ENCODE assay signal across 1 cellular context in genomic region chr13:36819064-36819810, GRCh38.
TF ChIP-seq lines count a peak whose summit lies in the region.

RFXAP (plus strand) TSS chr13:36819222; CDS start chr13:36819358, 136 bp downstream.

TF ChIP-seq in HepG2, 621 proteins besides CTCF, POLR2A, EP300 and RAD21 (continued from another document and continues in another):
- TF ChIP-seq NFKBIZ (CRISPR knock-in tag; IDR thresholded peaks at IDR 0.05): no peak
- TF ChIP-seq CAMTA2 (CRISPR knock-in tag; IDR thresholded peaks at IDR 0.05; ENCODE audit: borderline replicate concordance): no peak
- TF ChIP-seq NFYB (CRISPR knock-in tag; IDR thresholded peaks at IDR 0.05): no peak; the same call in 1 of the 2 replicates
- TF ChIP-seq AHDC1 (CRISPR knock-in tag; IDR thresholded peaks at IDR 0.05; ENCODE audit: borderline replicate concordance): no peak
- TF ChIP-seq MED13 (CRISPR knock-in tag; IDR thresholded peaks at IDR 0.05): 0 out of 2 replicates have a peak, but pooled peaks have one; percentile 8
- no peak for TF ChIP-seq ZKSCAN1 (IDR thresholded peaks at IDR 0.05; ENCODE audit: low read length)
- TF ChIP-seq HNF1B (CRISPR knock-in tag; IDR thresholded peaks at IDR 0.05): 0 out of 2 replicates have a peak, but pooled peaks have one; percentile 16
- TF ChIP-seq NRL (CRISPR knock-in tag; IDR thresholded peaks at IDR 0.05; ENCODE audit: borderline replicate concordance): no peak
- TF ChIP-seq NFKB2 (CRISPR knock-in tag; IDR thresholded peaks at IDR 0.05; ENCODE audit: borderline replicate concordance): no peak; the same call in 1 of the 2 replicates
- TF ChIP-seq SNAPC4 (CRISPR knock-in tag; IDR thresholded peaks at IDR 0.05): no peak
- TF ChIP-seq RBAK (CRISPR knock-in tag; IDR thresholded peaks at IDR 0.05): no peak
- no peak for TF ChIP-seq PHB2 (IDR thresholded peaks at IDR 0.05; ENCODE audit: partially characterized antibody)
- no peak; the same call in 1 of the 2 replicates for TF ChIP-seq ZNF772 (CRISPR knock-in tag; IDR thresholded peaks at IDR 0.05)
- no peak for TF ChIP-seq HOXA5 (CRISPR knock-in tag; IDR thresholded peaks at IDR 0.05)
- TF ChIP-seq FOXA3 (CRISPR knock-in tag; IDR thresholded peaks at IDR 0.05): peak; percentile 18; the same call in 1 of the 2 replicates
- TF ChIP-seq DZIP1 (CRISPR knock-in tag; IDR thresholded peaks at IDR 0.05): no peak
- 0 out of 2 replicates have a peak, but pooled peaks have one; percentile 33 for TF ChIP-seq CHCHD3 (CRISPR knock-in tag; IDR thresholded peaks at IDR 0.05)
- no peak for TF ChIP-seq DR1 (CRISPR knock-in tag; IDR thresholded peaks at IDR 0.05)
- peak; percentile 78; the same call in 1 of the 2 replicates for TF ChIP-seq SRY (CRISPR knock-in tag; IDR thresholded peaks at IDR 0.05)
- TF ChIP-seq NFRKB (IDR thresholded peaks at IDR 0.05): no peak
- no peak; the same call in 1 of the 2 replicates for TF ChIP-seq ZNF414 (CRISPR knock-in tag; IDR thresholded peaks at IDR 0.05)
- TF ChIP-seq ZNF367 (CRISPR knock-in tag; IDR thresholded peaks at IDR 0.05; ENCODE audit: borderline replicate concordance): no peak
- TF ChIP-seq SMAD1 (CRISPR knock-in tag; IDR thresholded peaks at IDR 0.05; ENCODE audit: borderline replicate concordance, low read depth): no peak
- TF ChIP-seq ATF3 (CRISPR knock-in tag; IDR thresholded peaks at IDR 0.05): peak; percentile 68; the same call in 1 of the 2 replicates
- TF ChIP-seq ZNF33A (CRISPR knock-in tag; IDR thresholded peaks at IDR 0.05; ENCODE audit: borderline replicate concordance): no peak
- no peak for TF ChIP-seq ZNF619 (CRISPR knock-in tag; IDR thresholded peaks at IDR 0.05)
- TF ChIP-seq SSRP1 (CRISPR knock-in tag; IDR thresholded peaks at IDR 0.05): no peak
- TF ChIP-seq ZNF337 (CRISPR knock-in tag; IDR thresholded peaks at IDR 0.05; ENCODE audit: borderline replicate concordance, low read depth): no peak
- TF ChIP-seq ZNF564 (CRISPR knock-in tag; IDR thresholded peaks at IDR 0.05): no peak
- no peak for TF ChIP-seq ZNF776 (CRISPR knock-in tag; IDR thresholded peaks at IDR 0.05)
- no peak; the same call in 1 of the 2 replicates for TF ChIP-seq ZNF343 (CRISPR knock-in tag; IDR thresholded peaks at IDR 0.05)
- TF ChIP-seq FOXM1 (CRISPR knock-in tag; IDR thresholded peaks at IDR 0.05): no peak
- no peak for TF ChIP-seq PLRG1 (conservative IDR thresholded peaks at IDR 0.05)
- TF ChIP-seq KLF13 (CRISPR knock-in tag; IDR thresholded peaks at IDR 0.05): no peak
- TF ChIP-seq SAP130 (CRISPR knock-in tag; IDR thresholded peaks at IDR 0.05; ENCODE audit: low read depth): peak; percentile 70
- no peak for TF ChIP-seq STAT6 (CRISPR knock-in tag; IDR thresholded peaks at IDR 0.05; ENCODE audit: borderline replicate concordance)
- TF ChIP-seq FOXK1 (CRISPR knock-in tag; IDR thresholded peaks at IDR 0.05; ENCODE audit: borderline replicate concordance, low read depth): 0 out of 2 replicates have a peak, but pooled peaks have one; percentile 38
- no peak for TF ChIP-seq AHR (CRISPR knock-in tag; IDR thresholded peaks at IDR 0.05)
- no peak for TF ChIP-seq SALL2 (CRISPR knock-in tag; IDR thresholded peaks at IDR 0.05)
- TF ChIP-seq ZBTB46 (CRISPR knock-in tag; IDR thresholded peaks at IDR 0.05; ENCODE audit: borderline replicate concordance): no peak
- TF ChIP-seq ARNT (IDR thresholded peaks at IDR 0.05): no peak
- no peak for TF ChIP-seq ZNF577 (CRISPR knock-in tag; IDR thresholded peaks at IDR 0.05; ENCODE audit: borderline replicate concordance, low read depth)
- no peak for TF ChIP-seq ZFP36L1 (CRISPR knock-in tag; IDR thresholded peaks at IDR 0.05)
- no peak for TF ChIP-seq ZMYM2 (CRISPR knock-in tag; IDR thresholded peaks at IDR 0.05)
- no peak for TF ChIP-seq IKZF1 (IDR thresholded peaks at IDR 0.05)
- no peak for TF ChIP-seq ZNF777 (CRISPR knock-in tag; IDR thresholded peaks at IDR 0.05)
- no peak for TF ChIP-seq CBX2 (IDR thresholded peaks at IDR 0.05; ENCODE audit: low read depth, low read length)
- TF ChIP-seq CBX2 (CRISPR knock-in tag; IDR thresholded peaks at IDR 0.05; ENCODE audit: low read depth): no peak
